ENCODE assay signal across 9 cellular contexts in genomic region chr6:154343473-154344308, GRCh38. TPM values are rescaled to one million over a fixed set of nuclear protein-coding genes. Genes with fewer than 3 reads are reported as not detected.
DNase-seq lines count a peak whose midpoint lies in the region; ATAC-seq and TF ChIP-seq lines count a peak whose summit lies in the region.
"Had no signal": no experiment of that assay in that cellular context is flagged by ENCODE, and none has a peak within 500 bp of the region (broad histone marks: within the 10 kb centered on the region; RNA-seq: fewer than 3 reads in every experiment).

No MANE protein-coding gene starts in this region.

- H3K27me3 Mint-ChIP-seq in dendritic cell treated with granulocyte-macrophage colony-stimulating factor and Interleukin-4, amounts not matched to agents 40 ng/mL and 50 ng/mL, for 4 days = no peaks in the 10 kb centered on the region
- peaks cover 9% of the 10 kb centered on the region for H3K27me3 Mint-ChIP-seq in T-helper 2 cell treated with Interferon-gamma antibody and Interleukin-4, amounts not matched to agents 5 μg/mL and 100 μg/mL, for 36 hours (ENCODE audit: low read depth)

- no peaks in the 10 kb centered on the region for H3K27me3 ChIP-seq in DND-41 (ENCODE audit: insufficient read depth, low read length, poor library complexity)

- no peaks in the 10 kb centered on the region for H3K9me3 ChIP-seq in DND-41 (ENCODE audit: insufficient read depth, low read length, severe bottlenecking)
- no peaks in the 10 kb centered on the region for H3K9me3 ChIP-seq in mucosa of descending colon

- H2AFZ ChIP-seq in DND-41 (ENCODE audit: low read depth, low read length) = no peak overlapping the region

- ATAC-seq in DND-41 (ENCODE audit: insufficient read depth, low read depth) = peak; percentile 37; the same call in 2 of the 3 replicates
- peak; percentile 95 for ATAC-seq in mucosa of descending colon
- no peak for ATAC-seq in GM21825 (IDR thresholded peaks at IDR 0.05; ENCODE audit: unreplicated experiment)
- no peak for ATAC-seq in GM19455 (IDR thresholded peaks at IDR 0.05; ENCODE audit: unreplicated experiment)

- H3K36me3 ChIP-seq in DND-41 (ENCODE audit: insufficient read depth, low read length) = no peaks in the 10 kb centered on the region
- no peaks in the 10 kb centered on the region for H3K36me3 ChIP-seq in mucosa of descending colon (ENCODE audit: low read depth)

- peak overlapping the region; percentile 53 for H3K27ac Mint-ChIP-seq in dendritic cell treated with granulocyte-macrophage colony-stimulating factor and Interleukin-4, amounts not matched to agents 40 ng/mL and 50 ng/mL, for 4 days
- H3K27ac Mint-ChIP-seq in T-helper 2 cell treated with Interferon-gamma antibody and Interleukin-4, amounts not matched to agents 5 μg/mL and 100 μg/mL, for 36 hours = no peak overlapping the region

- H3K27ac ChIP-seq in DND-41 (ENCODE audit: low read length) = no peak overlapping the region
- H3K27ac ChIP-seq: HL-60 had no signal

- intact Hi-C loops in dendritic cell treated with granulocyte-macrophage colony-stimulating factor and Interleukin-4, amounts not matched to agents 40 ng/mL and 50 ng/mL, for 4 days (cut with micrococcal nuclease) = no loop called here
- intact Hi-C loops in mucosa of descending colon (cut with DNase I, micrococcal nuclease) = no loop called here

- H3K9ac ChIP-seq in DND-41 (ENCODE audit: low read depth, low read length) = no peak overlapping the region

- DNase-seq in DND-41 (peak; percentile 5), NCI-H2196 (lab: John Stamatoyannopoulos, UW; ENCODE audit: unreplicated experiment) (peak; percentile 87), mucosa of descending colon (peak; percentile 79 to 85 (median 82))
- DNase-seq in activated T-cell treated with anti-CD3 and anti-CD28 coated beads, Interleukin-2, amount 50 U/mL, for 1 hour = no peak
- DNase-seq in T-helper 2 cell treated with Interferon-gamma antibody and Interleukin-4, amounts not matched to agents 5 μg/mL and 100 μg/mL, for 36 hours (ENCODE audit: low spot score) = no peak

- no peak overlapping the region for H3K4me3 Mint-ChIP-seq in dendritic cell treated with granulocyte-macrophage colony-stimulating factor and Interleukin-4, amounts not matched to agents 40 ng/mL and 50 ng/mL, for 4 days
- H3K4me3 Mint-ChIP-seq in T-helper 2 cell treated with Interferon-gamma antibody and Interleukin-4, amounts not matched to agents 5 μg/mL and 100 μg/mL, for 36 hours = no peak overlapping the region

- no peak overlapping the region for H3K4me2 ChIP-seq in DND-41 (ENCODE audit: insufficient read depth, low read length)

- H3K4me3 ChIP-seq in DND-41 (ENCODE audit: low read depth in 1 of 2, low read length in 2 of 2) (no peak overlapping the region), mucosa of descending colon (no peak overlapping the region)

- H3K4me1 ChIP-seq in DND-41 (ENCODE audit: insufficient read depth, low read length) (no peaks in the 10 kb centered on the region), mucosa of descending colon (ENCODE audit: low read depth) (peaks cover 5% of the 10 kb centered on the region)

- peaks cover 39% of the 10 kb centered on the region for H3K36me3 Mint-ChIP-seq in dendritic cell treated with granulocyte-macrophage colony-stimulating factor and Interleukin-4, amounts not matched to agents 40 ng/mL and 50 ng/mL, for 4 days (ENCODE audit: low read depth)
- no peaks in the 10 kb centered on the region for H3K36me3 Mint-ChIP-seq in T-helper 2 cell treated with Interferon-gamma antibody and Interleukin-4, amounts not matched to agents 5 μg/mL and 100 μg/mL, for 36 hours (ENCODE audit: low read depth)

- TF ChIP-seq CTCF in DND-41 (IDR thresholded peaks at IDR 0.05; ENCODE audit: borderline replicate concordance, extremely low read depth, low read length, poor library complexity, severe bottlenecking) (peak; percentile 8), mucosa of descending colon (IDR thresholded peaks at IDR 0.05) (peak; percentile 34)

- H3K9me3 Mint-ChIP-seq in dendritic cell treated with granulocyte-macrophage colony-stimulating factor and Interleukin-4, amounts not matched to agents 40 ng/mL and 50 ng/mL, for 4 days = peaks cover 12% of the 10 kb centered on the region
- peaks cover 8% of the 10 kb centered on the region for H3K9me3 Mint-ChIP-seq in T-helper 2 cell treated with Interferon-gamma antibody and Interleukin-4, amounts not matched to agents 5 μg/mL and 100 μg/mL, for 36 hours

- peaks cover 59% of the 10 kb centered on the region for H3K4me1 Mint-ChIP-seq in dendritic cell treated with granulocyte-macrophage colony-stimulating factor and Interleukin-4, amounts not matched to agents 40 ng/mL and 50 ng/mL, for 4 days (ENCODE audit: low read depth)
- H3K4me1 Mint-ChIP-seq in T-helper 2 cell treated with Interferon-gamma antibody and Interleukin-4, amounts not matched to agents 5 μg/mL and 100 μg/mL, for 36 hours (ENCODE audit: low read depth) = no peaks in the 10 kb centered on the region

- H3K79me2 ChIP-seq in DND-41 (ENCODE audit: insufficient read depth, low read length) = no peaks in the 10 kb centered on the region

- H4K20me1 ChIP-seq in DND-41 (ENCODE audit: insufficient read depth, low read length) = no peaks in the 10 kb centered on the region

RNA-seq across cellular contexts. Expression of gene IPCEF1, which starts 12.9 kb away (rescaled TPM):
- total RNA-seq in mucosa of descending colon = 1 to 10 TPM; 1.8 to 3.4 (median 2.3) TPM

Comparison
In these comparisons a context has a peak if more than half of its experiments do, and no peak if none do; other contexts are left out.
1. ATAC-seq: peak in DND-41 (single experiment) and mucosa of descending colon (single experiment); none in GM21825 (single experiment) and GM19455 (single experiment).
2. DNase-seq: peak in DND-41 (single experiment), NCI-H2196 (single experiment) and mucosa of descending colon (3 of 3); none in activated T-cell treated with anti-CD3 and anti-CD28 coated beads, Interleukin-2, amount 50 U/mL, for 1 hour (single experiment) and T-helper 2 cell treated with Interferon-gamma antibody and Interleukin-4, amounts not matched to agents 5 μg/mL and 100 μg/mL, for 36 hours (single experiment).